In the genomic region with DNA sequence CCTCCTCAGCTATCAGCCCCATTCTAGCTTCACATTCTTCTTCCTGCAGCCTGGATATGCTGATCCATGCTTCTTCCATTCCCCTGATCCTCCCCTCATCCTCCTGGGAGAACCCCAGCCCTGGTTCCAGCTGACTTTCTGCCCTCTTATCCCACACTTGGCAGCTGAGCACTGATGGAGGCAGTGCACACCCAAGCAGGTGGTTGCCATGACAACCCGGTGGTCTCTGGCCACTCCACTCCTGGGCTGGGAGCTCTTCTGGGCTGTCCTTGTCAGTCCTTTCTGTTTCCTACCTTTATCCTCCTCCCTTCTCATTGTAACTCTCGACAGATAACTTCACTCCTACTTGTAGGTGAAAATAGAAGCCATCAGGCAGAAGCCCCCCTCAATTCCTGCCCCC, we compare ENCODE assay signal across 1 cellular context.
TF ChIP-seq lines count a peak whose summit lies in the region.

No MANE protein-coding gene starts in this region.

TF ChIP-seq in GM23338, 12 proteins besides CTCF, POLR2A, EP300 and RAD21:
- TF ChIP-seq POLR2AphosphoS5 (IDR thresholded peaks at IDR 0.05; ENCODE audit: low read depth) (no peak), NANOG (IDR thresholded peaks at IDR 0.05; ENCODE audit: borderline replicate concordance) (no peak), JUNB (IDR thresholded peaks at IDR 0.05; ENCODE audit: unreplicated experiment) (no peak), EZH2phosphoT487 (IDR thresholded peaks at IDR 0.05; ENCODE audit: unreplicated experiment) (no peak), REST (IDR thresholded peaks at IDR 0.05; ENCODE audit: unreplicated experiment) (no peak)
- TF ChIP-seq, protein P1, sequence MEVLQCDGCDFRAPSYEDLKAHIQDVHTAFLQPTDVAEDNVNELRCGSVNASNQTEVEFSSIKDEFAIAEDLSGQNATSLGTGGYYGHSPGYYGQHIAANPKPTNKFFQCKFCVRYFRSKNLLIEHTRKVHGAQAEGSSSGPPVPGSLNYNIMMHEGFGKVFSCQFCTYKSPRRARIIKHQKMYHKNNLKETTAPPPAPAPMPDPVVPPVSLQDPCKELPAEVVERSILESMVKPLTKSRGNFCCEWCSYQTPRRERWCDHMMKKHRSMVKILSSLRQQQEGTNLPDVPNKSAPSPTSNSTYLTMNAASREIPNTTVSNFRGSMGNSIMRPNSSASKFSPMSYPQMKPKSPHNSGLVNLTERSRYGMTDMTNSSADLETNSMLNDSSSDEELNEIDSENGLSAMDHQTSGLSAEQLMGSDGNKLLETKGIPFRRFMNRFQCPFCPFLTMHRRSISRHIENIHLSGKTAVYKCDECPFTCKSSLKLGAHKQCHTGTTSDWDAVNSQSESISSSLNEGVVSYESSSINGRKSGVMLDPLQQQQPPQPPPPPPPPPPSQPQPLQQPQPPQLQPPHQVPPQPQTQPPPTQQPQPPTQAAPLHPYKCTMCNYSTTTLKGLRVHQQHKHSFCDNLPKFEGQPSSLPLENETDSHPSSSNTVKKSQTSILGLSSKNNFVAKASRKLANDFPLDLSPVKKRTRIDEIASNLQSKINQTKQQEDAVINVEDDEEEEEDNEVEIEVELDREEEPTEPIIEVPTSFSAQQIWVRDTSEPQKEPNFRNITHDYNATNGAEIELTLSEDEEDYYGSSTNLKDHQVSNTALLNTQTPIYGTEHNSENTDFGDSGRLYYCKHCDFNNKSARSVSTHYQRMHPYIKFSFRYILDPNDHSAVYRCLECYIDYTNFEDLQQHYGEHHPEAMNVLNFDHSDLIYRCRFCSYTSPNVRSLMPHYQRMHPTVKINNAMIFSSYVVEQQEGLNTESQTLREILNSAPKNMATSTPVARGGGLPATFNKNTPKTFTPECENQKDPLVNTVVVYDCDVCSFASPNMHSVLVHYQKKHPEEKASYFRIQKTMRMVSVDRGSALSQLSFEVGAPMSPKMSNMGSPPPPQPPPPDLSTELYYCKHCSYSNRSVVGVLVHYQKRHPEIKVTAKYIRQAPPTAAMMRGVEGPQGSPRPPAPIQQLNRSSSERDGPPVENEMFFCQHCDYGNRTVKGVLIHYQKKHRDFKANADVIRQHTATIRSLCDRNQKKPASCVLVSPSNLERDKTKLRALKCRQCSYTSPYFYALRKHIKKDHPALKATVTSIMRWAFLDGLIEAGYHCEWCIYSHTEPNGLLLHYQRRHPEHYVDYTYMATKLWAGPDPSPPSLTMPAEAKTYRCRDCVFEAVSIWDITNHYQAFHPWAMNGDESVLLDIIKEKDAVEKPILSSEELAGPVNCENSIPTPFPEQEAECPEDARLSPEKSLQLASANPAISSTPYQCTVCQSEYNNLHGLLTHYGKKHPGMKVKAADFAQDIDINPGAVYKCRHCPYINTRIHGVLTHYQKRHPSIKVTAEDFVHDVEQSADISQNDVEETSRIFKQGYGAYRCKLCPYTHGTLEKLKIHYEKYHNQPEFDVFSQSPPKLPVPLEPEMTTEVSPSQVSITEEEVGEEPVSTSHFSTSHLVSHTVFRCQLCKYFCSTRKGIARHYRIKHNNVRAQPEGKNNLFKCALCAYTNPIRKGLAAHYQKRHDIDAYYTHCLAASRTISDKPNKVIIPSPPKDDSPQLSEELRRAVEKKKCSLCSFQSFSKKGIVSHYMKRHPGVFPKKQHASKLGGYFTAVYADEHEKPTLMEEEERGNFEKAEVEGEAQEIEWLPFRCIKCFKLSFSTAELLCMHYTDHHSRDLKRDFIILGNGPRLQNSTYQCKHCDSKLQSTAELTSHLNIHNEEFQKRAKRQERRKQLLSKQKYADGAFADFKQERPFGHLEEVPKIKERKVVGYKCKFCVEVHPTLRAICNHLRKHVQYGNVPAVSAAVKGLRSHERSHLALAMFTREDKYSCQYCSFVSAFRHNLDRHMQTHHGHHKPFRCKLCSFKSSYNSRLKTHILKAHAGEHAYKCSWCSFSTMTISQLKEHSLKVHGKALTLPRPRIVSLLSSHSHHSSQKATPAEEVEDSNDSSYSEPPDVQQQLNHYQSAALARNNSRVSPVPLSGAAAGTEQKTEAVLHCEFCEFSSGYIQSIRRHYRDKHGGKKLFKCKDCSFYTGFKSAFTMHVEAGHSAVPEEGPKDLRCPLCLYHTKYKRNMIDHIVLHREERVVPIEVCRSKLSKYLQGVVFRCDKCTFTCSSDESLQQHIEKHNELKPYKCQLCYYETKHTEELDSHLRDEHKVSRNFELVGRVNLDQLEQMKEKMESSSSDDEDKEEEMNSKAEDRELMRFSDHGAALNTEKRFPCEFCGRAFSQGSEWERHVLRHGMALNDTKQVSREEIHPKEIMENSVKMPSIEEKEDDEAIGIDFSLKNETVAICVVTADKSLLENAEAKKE (CRISPR knock-in tag; IDR thresholded peaks at IDR 0.05), result no peak
